16 cellular contexts compared by ENCODE assay signal in the genomic region with DNA sequence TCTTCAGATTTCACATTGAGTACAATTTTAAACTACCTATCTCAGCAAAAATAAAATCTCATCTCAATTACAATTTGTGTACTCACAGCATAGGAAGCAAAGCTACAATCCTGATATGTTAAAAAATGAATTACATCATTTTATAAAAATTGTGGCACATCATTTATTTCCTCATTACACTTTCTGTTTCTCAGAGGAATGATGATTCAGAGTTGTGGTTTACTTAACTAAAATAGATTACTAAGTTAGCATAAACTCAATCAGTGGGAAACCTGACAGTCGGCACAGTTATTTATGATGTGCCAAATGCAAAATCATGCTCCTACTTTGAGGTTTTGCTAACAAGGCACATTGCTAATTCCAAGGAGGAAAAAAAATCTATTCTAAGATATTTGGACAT.
A peak's percentile ranks its signal among the peaks of the same experiment; 100 is the strongest.
DNase-seq lines count a peak whose midpoint lies in the region; ATAC-seq and TF ChIP-seq lines count a peak whose summit lies in the region.
"Had no signal": no experiment of that assay in that cellular context is flagged by ENCODE, and none has a peak within 500 bp of the region (broad histone marks: within the 10 kb centered on the region; RNA-seq: fewer than 3 reads in every experiment).

No MANE protein-coding gene starts in this region.

- no peak overlapping the region for H2BK15ac ChIP-seq in mesenchymal stem cell (ENCODE audit: low read depth, poor library complexity, severe bottlenecking)

- H3K9ac ChIP-seq in mesenchymal stem cell (ENCODE audit: low read length) = no peak overlapping the region

- H3K23ac ChIP-seq in mesenchymal stem cell (ENCODE audit: low read length in 2 of 2) = no peak overlapping the region

- H3K9me3 ChIP-seq in mesenchymal stem cell (ENCODE audit: control insufficient read depth, low read length) = no peaks in the 10 kb centered on the region

- no peak for ATAC-seq in natural killer cell
- ATAC-seq: activated CD4-positive, CD25-positive, alpha-beta regulatory T cell treated with anti-CD3 and anti-CD28 coated beads, Interleukin-2, amount 50 U/mL, for 24 hours; GM23338; HepG2 had no signal

- H3K36me3 Mint-ChIP-seq in natural killer cell = no peaks in the 10 kb centered on the region

- H2BK12ac ChIP-seq in mesenchymal stem cell (ENCODE audit: low read length in 2 of 2) = no peak overlapping the region

- H2AFZ ChIP-seq in mesenchymal stem cell (ENCODE audit: low read depth, low read length) = no peak overlapping the region
- H2AFZ ChIP-seq: GM23338 had no signal

- H3K79me1 ChIP-seq in mesenchymal stem cell (replicated peaks; ENCODE audit: low read length, poor library complexity, severe bottlenecking) = no peaks in the 10 kb centered on the region

- H3K27ac ChIP-seq in mesenchymal stem cell (ENCODE audit: low read length, poor library complexity, severe bottlenecking) = no peak overlapping the region

- no peaks in the 10 kb centered on the region for H3K27me3 ChIP-seq in mesenchymal stem cell (ENCODE audit: control insufficient read depth in 1 of 2, insufficient read depth in 1 of 2, low read length in 2 of 2)

- TF ChIP-seq CTCF in astrocyte of the spinal cord (IDR thresholded peaks at IDR 0.05; ENCODE audit: low read depth, low read length) (no peak), natural killer cell (IDR thresholded peaks at IDR 0.05) (no peak)

- H3K4me1 Mint-ChIP-seq in natural killer cell = no peaks in the 10 kb centered on the region
- H3K4me1 Mint-ChIP-seq: GM23338 had no signal

- intact Hi-C loops in natural killer cell (cut with micrococcal nuclease) = no loop called here

- H3K4me3 ChIP-seq in astrocyte of the spinal cord (ENCODE audit: low read depth, low read length) (no peak overlapping the region), mesenchymal stem cell (ENCODE audit: insufficient read depth in 1 of 2, low read depth in 1 of 2, low read length in 2 of 2) (no peak overlapping the region)
- H3K4me3 ChIP-seq: GM23338 had no signal

- H3K9me3 Mint-ChIP-seq in natural killer cell = peaks cover 2 to 6% of the 10 kb centered on the region in 2 donors
- H3K9me3 Mint-ChIP-seq: endodermal cell, GM23338 had no signal

- H3K27ac Mint-ChIP-seq in natural killer cell = no peak overlapping the region
- H3K27ac Mint-ChIP-seq: endodermal cell, GM23338 had no signal

- H3K27me3 Mint-ChIP-seq in natural killer cell (ENCODE audit: low read depth in 2 of 2) = no peaks in the 10 kb centered on the region

- no CpG with 5 or more reads among the region's 1 CpG for WGBS in mesenchymal stem cell

- no peak overlapping the region for H3K18ac ChIP-seq in mesenchymal stem cell (ENCODE audit: low read depth in 1 of 2, low read length in 2 of 2)

- in situ Hi-C loops in astrocyte of the spinal cord (cut with HindIII; ENCODE audit: low sequenced_read_pairs) = no loop called here

- H3K36me3 ChIP-seq in mesenchymal stem cell (ENCODE audit: control insufficient read depth in 1 of 2, insufficient read depth in 2 of 2, low read depth in 1 of 2, low read length in 2 of 2) = no peaks in the 10 kb centered on the region

- no peak overlapping the region for H4K8ac ChIP-seq in mesenchymal stem cell (ENCODE audit: low read length)

- no peak overlapping the region for H4K91ac ChIP-seq in mesenchymal stem cell (ENCODE audit: low read length)

- H2BK120ac ChIP-seq in mesenchymal stem cell (ENCODE audit: low read depth, low read length) = no peak overlapping the region

- no peak overlapping the region for H3K4ac ChIP-seq in mesenchymal stem cell (ENCODE audit: low read depth in 1 of 2, low read length in 2 of 2)

- H2AK5ac ChIP-seq in mesenchymal stem cell (ENCODE audit: low read length, severe bottlenecking) = no peak overlapping the region

- H3K4me1 ChIP-seq in mesenchymal stem cell (ENCODE audit: control insufficient read depth, insufficient read depth, low read depth, low read length) = no peaks in the 10 kb centered on the region

- no peak overlapping the region for H3K4me2 ChIP-seq in mesenchymal stem cell (ENCODE audit: low read length, poor library complexity, severe bottlenecking)
- H3K4me2 ChIP-seq: GM23338 had no signal

- H2BK5ac ChIP-seq in mesenchymal stem cell (ENCODE audit: low read depth, low read length, poor library complexity, severe bottlenecking) = no peak overlapping the region

- peak; percentile 27 for DNase-seq in ELR (ENCODE audit: low read depth)
- DNase-seq in NCI-H226 = peak; percentile 71
- DNase-seq in astrocyte of the spinal cord (ENCODE audit: low read depth, low spot score) = peak; percentile 4
- peak; percentile 70 for DNase-seq in mesenchymal stem cell
- no peak for DNase-seq in natural killer cell
- DNase-seq in cerebellar nuclear complex (lab: John Stamatoyannopoulos, UW) = no peak
- no peak for DNase-seq in NCI-H128 (lab: John Stamatoyannopoulos, UW; ENCODE audit: unreplicated experiment)
- no peak for DNase-seq in activated CD4-positive, alpha-beta T cell treated with anti-CD3 and anti-CD28 coated beads, Interleukin-2, amount 50 U/mL, for 4 hours
- DNase-seq: activated gamma-delta T cell treated with Interleukin-2 at 50 U/mL for 16 hours; DMS 273 treated with DMSO at 0.1 percent for 48 hours; endodermal cell; small intestine; stimulated activated naive CD4-positive, alpha-beta T cell had no signal

- no peak overlapping the region for H3K4me3 Mint-ChIP-seq in natural killer cell
- H3K4me3 Mint-ChIP-seq: endodermal cell, GM23338 had no signal

- no peak overlapping the region for H3K14ac ChIP-seq in mesenchymal stem cell (ENCODE audit: low read length in 2 of 2)

Comparison
In these comparisons a context has a peak if more than half of its experiments do, and no peak if none do; other contexts are left out.
1. DNase-seq: peak in ELR (single experiment), NCI-H226 (single experiment), astrocyte of the spinal cord (single experiment) and mesenchymal stem cell (single experiment); none in natural killer cell (single experiment), cerebellar nuclear complex (0 of 2), NCI-H128 (single experiment) and activated CD4-positive, alpha-beta T cell treated with anti-CD3 and anti-CD28 coated beads, Interleukin-2, amount 50 U/mL, for 4 hours (0 of 2).